25 cellular contexts compared by ENCODE assay signal in genomic region chr16:67462279-67462655, GRCh38. TPM values are rescaled to one million over a fixed set of nuclear protein-coding genes. Genes with fewer than 3 reads are reported as not detected.
DNase-seq lines count a peak whose midpoint lies in the region; ATAC-seq and TF ChIP-seq lines count a peak whose summit lies in the region.
"Had no signal": no experiment of that assay in that cellular context is flagged by ENCODE, and none has a peak within 500 bp of the region (broad histone marks: within the 10 kb centered on the region; RNA-seq: fewer than 3 reads in every experiment).

No MANE protein-coding gene starts in this region.

- H3K4me1 Mint-ChIP-seq in osteocyte (ENCODE audit: unreplicated experiment): peaks cover 66% of the 10 kb centered on the region

- CTCF ChIA-PET in RWPE1 (lab: Yijun Ruan, JAX): interaction anchor here (0.7 to 1.6 kb wide), 5 partner anchors 15 to 46 kb away, joined by 4 to 7 read pairs (median 4); partner anchors contain the start of gene ZDHHC1

- no peaks in the 10 kb centered on the region for H3K9me3 Mint-ChIP-seq in osteocyte (ENCODE audit: unreplicated experiment)
- H3K9me3 Mint-ChIP-seq: activated CD8-positive, alpha-beta T cell treated with anti-CD3 and anti-CD28 coated beads for 36 hours; activated T-cell treated with anti-CD3 and anti-CD28 coated beads, Interleukin-2, amount 50 U/mL, for 24 hours; GM23338; mesothelial cell of epicardium had no signal

- DNase-seq in RWPE1 (ENCODE audit: low spot score) (no peak), glomerular visceral epithelial cell (ENCODE audit: extremely low spot score) (peak; percentile 32), osteocyte (ENCODE audit: extremely low spot score, unreplicated experiment) (no peak), NCI-H2171 (lab: John Stamatoyannopoulos, UW) (no peak), HPDE6-E6E7 (ENCODE audit: extremely low spot score) (no peak), HCEC 1CT (no peak)
- DNase-seq: activated CD4-positive, CD25-positive, alpha-beta regulatory T cell; activated CD8-positive, alpha-beta T cell treated with anti-CD3 and anti-CD28 coated beads for 36 hours; activated naive CD4-positive, alpha-beta T cell treated with Interleukin-2 at 50 U/mL for 16 hours; activated T-cell treated with anti-CD3 and anti-CD28 coated beads, Interleukin-2, amount 50 U/mL, for 24 hours; amygdala; central memory CD4-positive, alpha-beta T cell; DMS 273 treated with DMSO at 0.1 percent for 48 hours; GDM1; KG1; left cardiac atrium; NCI-H187 treated with DMSO at 0.1 percent for 48 hours; NCI-H226; retina; substantia nigra had no signal

- H3K27ac Mint-ChIP-seq in osteocyte (ENCODE audit: unreplicated experiment): peak overlapping the region; percentile 59
- H3K27ac Mint-ChIP-seq: activated CD8-positive, alpha-beta T cell treated with anti-CD3 and anti-CD28 coated beads for 36 hours; activated T-cell treated with anti-CD3 and anti-CD28 coated beads, Interleukin-2, amount 50 U/mL, for 24 hours; mesothelial cell of epicardium had no signal

- no peak for ATAC-seq in HG02884 (IDR thresholded peaks at IDR 0.05; ENCODE audit: unreplicated experiment)
- ATAC-seq: activated CD8-positive, alpha-beta T cell treated with anti-CD3 and anti-CD28 coated beads for 36 hours; GM23338; left cardiac atrium had no signal

- H3K27me3 Mint-ChIP-seq in osteocyte (ENCODE audit: unreplicated experiment): no peaks in the 10 kb centered on the region
- H3K27me3 Mint-ChIP-seq: activated CD8-positive, alpha-beta T cell treated with anti-CD3 and anti-CD28 coated beads for 36 hours; activated T-cell treated with anti-CD3 and anti-CD28 coated beads, Interleukin-2, amount 50 U/mL, for 24 hours had no signal

- POLR2A ChIA-PET in RWPE1 (lab: Yijun Ruan, JAX; ENCODE audit: low non-redundant PET): interaction anchor here (0.6 kb wide), 1 partner anchor 218 kb away, joined by 3 read pairs; no protein-coding TSS in a partner anchor

- no peaks in the 10 kb centered on the region for H3K36me3 Mint-ChIP-seq in osteocyte (ENCODE audit: unreplicated experiment)
- H3K36me3 Mint-ChIP-seq: mesothelial cell of epicardium had no signal

- no peak overlapping the region for H3K4me3 Mint-ChIP-seq in osteocyte (ENCODE audit: unreplicated experiment)
- H3K4me3 Mint-ChIP-seq: activated CD8-positive, alpha-beta T cell treated with anti-CD3 and anti-CD28 coated beads for 36 hours; activated T-cell treated with anti-CD3 and anti-CD28 coated beads, Interleukin-2, amount 50 U/mL, for 24 hours; GM23338; mesothelial cell of epicardium had no signal

- H3K27ac ChIP-seq in 22Rv1 (peak overlapping the region; percentile 82), RWPE1 (peak overlapping the region; percentile 53)

- no peak for TF ChIP-seq CTCF in 22Rv1 (IDR thresholded peaks at IDR 0.05)
- TF ChIP-seq CTCF in RWPE1 (conservative IDR thresholded peaks at IDR 0.05; ENCODE audit: low read depth): no peak
- TF ChIP-seq CTCF in osteocyte (IDR thresholded peaks at IDR 0.05): no peak

RNA-seq across cellular contexts. Expression of gene ATP6V0D1, which starts 18.7 kb away (rescaled TPM):
- total RNA-seq in osteocyte: 112 and 116 TPM in 2 replicates

RNA-seq across cellular contexts. Expression of gene AGRP, which starts 21.1 kb away (rescaled TPM):
- total RNA-seq in osteocyte: not detected in 2 replicates
- total RNA-seq: activated CD8-positive, alpha-beta T cell treated with anti-CD3 and anti-CD28 coated beads for 36 hours; esophagus mucosa; GM23338; left cardiac atrium; mesothelial cell of epicardium had no signal

RNA-seq across cellular contexts. Expression of gene HSD11B2, which starts 31.3 kb away (rescaled TPM):
- total RNA-seq in osteocyte: 0.40 and 0.68 TPM in 2 replicates

RNA-seq across cellular contexts. Expression of gene ZDHHC1, which starts 46.0 kb away (rescaled TPM):
- 13.5 and 15.4 TPM in 2 replicates for total RNA-seq in osteocyte
